ENCODE assay signal across 1 cellular context in the genomic region with DNA sequence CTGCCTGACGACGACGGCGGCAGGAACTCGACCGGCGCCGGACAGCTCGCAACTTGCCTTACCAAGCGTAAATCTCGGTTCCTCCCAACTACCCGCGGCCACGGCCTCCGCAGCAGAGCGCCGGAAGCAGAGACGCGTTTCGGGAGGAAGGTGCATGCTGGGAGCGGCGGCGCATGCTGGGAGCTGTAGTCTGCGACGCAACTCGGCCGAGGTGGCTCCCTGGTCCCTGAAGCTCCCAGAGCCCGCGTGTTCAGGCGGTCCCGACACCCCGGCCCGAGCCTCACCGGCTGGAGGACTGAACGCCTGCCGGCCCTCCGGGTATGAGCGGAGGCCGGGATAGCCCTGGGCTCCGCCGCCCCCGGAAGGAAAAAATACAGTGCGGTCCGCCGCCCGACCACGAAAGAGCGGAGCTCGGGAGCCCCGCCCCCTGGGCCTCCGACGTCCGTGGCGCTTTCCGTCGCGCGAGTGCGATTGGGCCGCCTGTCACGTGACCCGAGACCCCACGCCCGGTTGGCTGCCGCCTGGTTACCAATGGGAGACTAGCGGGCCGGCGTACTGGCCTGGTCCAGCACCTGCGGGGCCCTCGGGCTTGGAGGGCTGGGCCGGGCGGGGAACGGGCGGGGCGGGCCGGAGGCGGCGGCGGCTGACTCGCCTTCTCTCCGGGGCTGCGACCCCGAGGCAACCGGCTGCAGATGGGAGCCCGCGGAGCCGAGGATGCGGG.
TF ChIP-seq lines count a peak whose summit lies in the region.

A gene with protein sequence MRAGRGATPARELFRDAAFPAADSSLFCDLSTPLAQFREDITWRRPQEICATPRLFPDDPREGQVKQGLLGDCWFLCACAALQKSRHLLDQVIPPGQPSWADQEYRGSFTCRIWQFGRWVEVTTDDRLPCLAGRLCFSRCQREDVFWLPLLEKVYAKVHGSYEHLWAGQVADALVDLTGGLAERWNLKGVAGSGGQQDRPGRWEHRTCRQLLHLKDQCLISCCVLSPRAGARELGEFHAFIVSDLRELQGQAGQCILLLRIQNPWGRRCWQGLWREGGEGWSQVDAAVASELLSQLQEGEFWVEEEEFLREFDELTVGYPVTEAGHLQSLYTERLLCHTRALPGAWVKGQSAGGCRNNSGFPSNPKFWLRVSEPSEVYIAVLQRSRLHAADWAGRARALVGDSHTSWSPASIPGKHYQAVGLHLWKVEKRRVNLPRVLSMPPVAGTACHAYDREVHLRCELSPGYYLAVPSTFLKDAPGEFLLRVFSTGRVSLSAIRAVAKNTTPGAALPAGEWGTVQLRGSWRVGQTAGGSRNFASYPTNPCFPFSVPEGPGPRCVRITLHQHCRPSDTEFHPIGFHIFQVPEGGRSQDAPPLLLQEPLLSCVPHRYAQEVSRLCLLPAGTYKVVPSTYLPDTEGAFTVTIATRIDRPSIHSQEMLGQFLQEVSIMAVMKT (plus strand): TSS at position 537 of the 721 bp plus-strand sequence. CDS start 178 bp downstream, at position 715.

TF ChIP-seq in HepG2, 621 proteins besides CTCF, POLR2A, EP300 and RAD21 (continued from another document and continues in another):
- TF ChIP-seq ZNF547 (CRISPR knock-in tag; IDR thresholded peaks at IDR 0.05) (peak; percentile 23; the same call in 1 of the 2 replicates), KDM5A (IDR thresholded peaks at IDR 0.05; ENCODE audit: borderline replicate concordance, low read length) (peak; percentile 81; the same call in 1 of the 2 replicates), ZNF768 (CRISPR knock-in tag; IDR thresholded peaks at IDR 0.05) (peak; percentile 62; the same call in 1 of the 2 replicates), ZNF264 (CRISPR knock-in tag; IDR thresholded peaks at IDR 0.05) (no peak), ZNF382 (CRISPR knock-in tag; IDR thresholded peaks at IDR 0.05; ENCODE audit: borderline replicate concordance) (no peak), JUN (CRISPR knock-in tag; IDR thresholded peaks at IDR 0.05) (0 out of 2 replicates have a peak, but pooled peaks have one; percentile 38), NFIB (CRISPR knock-in tag; IDR thresholded peaks at IDR 0.05; ENCODE audit: borderline replicate concordance) (no peak), NFATC3 (CRISPR knock-in tag; IDR thresholded peaks at IDR 0.05) (no peak), NFYC (CRISPR knock-in tag; IDR thresholded peaks at IDR 0.05) (peak; percentile 85), STAT5B (CRISPR knock-in tag; IDR thresholded peaks at IDR 0.05) (no peak), HHEX (CRISPR knock-in tag; IDR thresholded peaks at IDR 0.05) (no peak), ETV6 (CRISPR knock-in tag; conservative IDR thresholded peaks at IDR 0.05) (peak; percentile 30), EEA1 (CRISPR knock-in tag; IDR thresholded peaks at IDR 0.05; ENCODE audit: borderline replicate concordance) (peak; percentile 68; the same call in 1 of the 2 replicates), SRY (CRISPR knock-in tag; IDR thresholded peaks at IDR 0.05) (peak; percentile 75; the same call in 1 of the 2 replicates), TARDBP (CRISPR knock-in tag; IDR thresholded peaks at IDR 0.05) (peak; percentile 84), RNF2 (conservative IDR thresholded peaks at IDR 0.05; ENCODE audit: low read depth) (peak; percentile 95), ZFP1 (CRISPR knock-in tag; IDR thresholded peaks at IDR 0.05) (no peak), ZNF138 (CRISPR knock-in tag; IDR thresholded peaks at IDR 0.05; ENCODE audit: low read depth) (no peak), GATA4 (IDR thresholded peaks at IDR 0.05; ENCODE audit: borderline replicate concordance, low read depth) (no peak; the same call in 1 of the 2 replicates), ZNF496 (CRISPR knock-in tag; IDR thresholded peaks at IDR 0.05; ENCODE audit: insufficient replicate concordance) (no peak), DMAP1 (CRISPR knock-in tag; IDR thresholded peaks at IDR 0.05) (peak; percentile 70; the same call in 1 of the 2 replicates), ZNF724P (CRISPR knock-in tag; IDR thresholded peaks at IDR 0.05; ENCODE audit: borderline replicate concordance) (no peak; the same call in none of the 2 replicates), ARNTL (CRISPR knock-in tag; IDR thresholded peaks at IDR 0.05) (peak; percentile 51; the same call in 1 of the 2 replicates), ZNF546 (CRISPR knock-in tag; conservative IDR thresholded peaks at IDR 0.05) (peak; percentile 84; the same call in 1 of the 2 replicates), ZNF703 (CRISPR knock-in tag; IDR thresholded peaks at IDR 0.05; ENCODE audit: borderline replicate concordance) (no peak), PHF5A (CRISPR knock-in tag; IDR thresholded peaks at IDR 0.05; ENCODE audit: low read depth, unreplicated experiment) (peak; percentile 50), MXI1 (IDR thresholded peaks at IDR 0.05; ENCODE audit: borderline replicate concordance, low read depth, low read length) (peak; percentile 89; the same call in 2 of the 3 replicates), PPARG (CRISPR knock-in tag; conservative IDR thresholded peaks at IDR 0.05) (peak; percentile 54), ZFP82 (CRISPR knock-in tag; IDR thresholded peaks at IDR 0.05; ENCODE audit: borderline replicate concordance) (peak; percentile 77; the same call in 1 of the 2 replicates), HMG20B (CRISPR knock-in tag; conservative IDR thresholded peaks at IDR 0.05) (no peak; the same call in 1 of the 2 replicates), ZNF235 (CRISPR knock-in tag; IDR thresholded peaks at IDR 0.05; ENCODE audit: borderline replicate concordance) (peak; percentile 96)
- TF ChIP-seq, protein P1, sequence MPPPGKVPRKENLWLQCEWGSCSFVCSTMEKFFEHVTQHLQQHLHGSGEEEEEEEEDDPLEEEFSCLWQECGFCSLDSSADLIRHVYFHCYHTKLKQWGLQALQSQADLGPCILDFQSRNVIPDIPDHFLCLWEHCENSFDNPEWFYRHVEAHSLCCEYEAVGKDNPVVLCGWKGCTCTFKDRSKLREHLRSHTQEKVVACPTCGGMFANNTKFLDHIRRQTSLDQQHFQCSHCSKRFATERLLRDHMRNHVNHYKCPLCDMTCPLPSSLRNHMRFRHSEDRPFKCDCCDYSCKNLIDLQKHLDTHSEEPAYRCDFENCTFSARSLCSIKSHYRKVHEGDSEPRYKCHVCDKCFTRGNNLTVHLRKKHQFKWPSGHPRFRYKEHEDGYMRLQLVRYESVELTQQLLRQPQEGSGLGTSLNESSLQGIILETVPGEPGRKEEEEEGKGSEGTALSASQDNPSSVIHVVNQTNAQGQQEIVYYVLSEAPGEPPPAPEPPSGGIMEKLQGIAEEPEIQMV (CRISPR knock-in tag; IDR thresholded peaks at IDR 0.05; ENCODE audit: low read depth), result peak; percentile 95
- TF ChIP-seq, protein P2, sequence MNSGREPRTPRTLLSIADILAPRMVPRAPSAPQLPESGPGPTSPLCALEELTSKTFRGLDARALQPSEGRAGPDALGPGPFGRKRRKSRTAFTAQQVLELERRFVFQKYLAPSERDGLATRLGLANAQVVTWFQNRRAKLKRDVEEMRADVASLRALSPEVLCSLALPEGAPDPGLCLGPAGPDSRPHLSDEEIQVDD (CRISPR knock-in tag; IDR thresholded peaks at IDR 0.05; ENCODE audit: borderline replicate concordance), result no peak
- TF ChIP-seq, protein P3, sequence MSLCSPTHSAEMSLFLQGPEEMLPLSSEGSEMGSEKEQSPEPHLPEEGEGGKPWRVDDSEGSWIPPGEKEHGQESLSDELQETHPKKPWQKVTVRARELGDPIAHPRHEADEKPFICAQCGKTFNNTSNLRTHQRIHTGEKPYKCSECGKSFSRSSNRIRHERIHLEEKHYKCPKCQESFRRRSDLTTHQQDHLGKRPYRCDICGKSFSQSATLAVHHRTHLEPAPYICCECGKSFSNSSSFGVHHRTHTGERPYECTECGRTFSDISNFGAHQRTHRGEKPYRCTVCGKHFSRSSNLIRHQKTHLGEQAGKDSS (CRISPR knock-in tag; IDR thresholded peaks at IDR 0.05; ENCODE audit: borderline replicate concordance, low read depth), result no peak; the same call in 1 of the 2 replicates
- TF ChIP-seq, protein P4, sequence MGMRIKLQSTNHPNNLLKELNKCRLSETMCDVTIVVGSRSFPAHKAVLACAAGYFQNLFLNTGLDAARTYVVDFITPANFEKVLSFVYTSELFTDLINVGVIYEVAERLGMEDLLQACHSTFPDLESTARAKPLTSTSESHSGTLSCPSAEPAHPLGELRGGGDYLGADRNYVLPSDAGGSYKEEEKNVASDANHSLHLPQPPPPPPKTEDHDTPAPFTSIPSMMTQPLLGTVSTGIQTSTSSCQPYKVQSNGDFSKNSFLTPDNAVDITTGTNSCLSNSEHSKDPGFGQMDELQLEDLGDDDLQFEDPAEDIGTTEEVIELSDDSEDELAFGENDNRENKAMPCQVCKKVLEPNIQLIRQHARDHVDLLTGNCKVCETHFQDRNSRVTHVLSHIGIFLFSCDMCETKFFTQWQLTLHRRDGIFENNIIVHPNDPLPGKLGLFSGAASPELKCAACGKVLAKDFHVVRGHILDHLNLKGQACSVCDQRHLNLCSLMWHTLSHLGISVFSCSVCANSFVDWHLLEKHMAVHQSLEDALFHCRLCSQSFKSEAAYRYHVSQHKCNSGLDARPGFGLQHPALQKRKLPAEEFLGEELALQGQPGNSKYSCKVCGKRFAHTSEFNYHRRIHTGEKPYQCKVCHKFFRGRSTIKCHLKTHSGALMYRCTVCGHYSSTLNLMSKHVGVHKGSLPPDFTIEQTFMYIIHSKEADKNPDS (CRISPR knock-in tag; IDR thresholded peaks at IDR 0.05), result peak; percentile 11; the same call in 1 of the 2 replicates
- TF ChIP-seq, protein P5, sequence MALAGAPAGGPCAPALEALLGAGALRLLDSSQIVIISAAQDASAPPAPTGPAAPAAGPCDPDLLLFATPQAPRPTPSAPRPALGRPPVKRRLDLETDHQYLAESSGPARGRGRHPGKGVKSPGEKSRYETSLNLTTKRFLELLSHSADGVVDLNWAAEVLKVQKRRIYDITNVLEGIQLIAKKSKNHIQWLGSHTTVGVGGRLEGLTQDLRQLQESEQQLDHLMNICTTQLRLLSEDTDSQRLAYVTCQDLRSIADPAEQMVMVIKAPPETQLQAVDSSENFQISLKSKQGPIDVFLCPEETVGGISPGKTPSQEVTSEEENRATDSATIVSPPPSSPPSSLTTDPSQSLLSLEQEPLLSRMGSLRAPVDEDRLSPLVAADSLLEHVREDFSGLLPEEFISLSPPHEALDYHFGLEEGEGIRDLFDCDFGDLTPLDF (CRISPR knock-in tag; IDR thresholded peaks at IDR 0.05), result 0 out of 2 replicates have a peak, but pooled peaks have one; percentile 64
- TF ChIP-seq, protein P6, sequence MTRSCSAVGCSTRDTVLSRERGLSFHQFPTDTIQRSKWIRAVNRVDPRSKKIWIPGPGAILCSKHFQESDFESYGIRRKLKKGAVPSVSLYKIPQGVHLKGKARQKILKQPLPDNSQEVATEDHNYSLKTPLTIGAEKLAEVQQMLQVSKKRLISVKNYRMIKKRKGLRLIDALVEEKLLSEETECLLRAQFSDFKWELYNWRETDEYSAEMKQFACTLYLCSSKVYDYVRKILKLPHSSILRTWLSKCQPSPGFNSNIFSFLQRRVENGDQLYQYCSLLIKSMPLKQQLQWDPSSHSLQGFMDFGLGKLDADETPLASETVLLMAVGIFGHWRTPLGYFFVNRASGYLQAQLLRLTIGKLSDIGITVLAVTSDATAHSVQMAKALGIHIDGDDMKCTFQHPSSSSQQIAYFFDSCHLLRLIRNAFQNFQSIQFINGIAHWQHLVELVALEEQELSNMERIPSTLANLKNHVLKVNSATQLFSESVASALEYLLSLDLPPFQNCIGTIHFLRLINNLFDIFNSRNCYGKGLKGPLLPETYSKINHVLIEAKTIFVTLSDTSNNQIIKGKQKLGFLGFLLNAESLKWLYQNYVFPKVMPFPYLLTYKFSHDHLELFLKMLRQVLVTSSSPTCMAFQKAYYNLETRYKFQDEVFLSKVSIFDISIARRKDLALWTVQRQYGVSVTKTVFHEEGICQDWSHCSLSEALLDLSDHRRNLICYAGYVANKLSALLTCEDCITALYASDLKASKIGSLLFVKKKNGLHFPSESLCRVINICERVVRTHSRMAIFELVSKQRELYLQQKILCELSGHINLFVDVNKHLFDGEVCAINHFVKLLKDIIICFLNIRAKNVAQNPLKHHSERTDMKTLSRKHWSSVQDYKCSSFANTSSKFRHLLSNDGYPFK (CRISPR knock-in tag; IDR thresholded peaks at IDR 0.05; ENCODE audit: borderline replicate concordance), result peak; percentile 87
- TF ChIP-seq, protein P7, sequence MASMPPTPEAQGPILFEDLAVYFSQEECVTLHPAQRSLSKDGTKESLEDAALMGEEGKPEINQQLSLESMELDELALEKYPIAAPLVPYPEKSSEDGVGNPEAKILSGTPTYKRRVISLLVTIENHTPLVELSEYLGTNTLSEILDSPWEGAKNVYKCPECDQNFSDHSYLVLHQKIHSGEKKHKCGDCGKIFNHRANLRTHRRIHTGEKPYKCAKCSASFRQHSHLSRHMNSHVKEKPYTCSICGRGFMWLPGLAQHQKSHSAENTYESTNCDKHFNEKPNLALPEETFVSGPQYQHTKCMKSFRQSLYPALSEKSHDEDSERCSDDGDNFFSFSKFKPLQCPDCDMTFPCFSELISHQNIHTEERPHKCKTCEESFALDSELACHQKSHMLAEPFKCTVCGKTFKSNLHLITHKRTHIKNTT (CRISPR knock-in tag; IDR thresholded peaks at IDR 0.05), result peak; percentile 98; the same call in 1 of the 2 replicates
- TF ChIP-seq, protein P8, sequence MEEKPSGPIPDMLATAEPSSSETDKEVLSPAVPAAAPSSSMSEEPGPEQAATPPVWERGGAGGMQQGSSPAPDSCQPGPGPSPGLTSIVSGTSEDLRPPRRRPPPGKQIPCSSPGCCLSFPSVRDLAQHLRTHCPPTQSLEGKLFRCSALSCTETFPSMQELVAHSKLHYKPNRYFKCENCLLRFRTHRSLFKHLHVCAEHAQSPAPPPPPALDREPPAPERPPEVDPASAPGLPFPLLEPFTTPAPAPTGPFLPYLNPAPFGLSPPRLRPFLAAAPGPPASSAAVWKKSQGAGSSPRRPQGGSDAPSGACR (CRISPR knock-in tag; IDR thresholded peaks at IDR 0.05), result no peak; the same call in 1 of the 2 replicates
- TF ChIP-seq, protein P9, sequence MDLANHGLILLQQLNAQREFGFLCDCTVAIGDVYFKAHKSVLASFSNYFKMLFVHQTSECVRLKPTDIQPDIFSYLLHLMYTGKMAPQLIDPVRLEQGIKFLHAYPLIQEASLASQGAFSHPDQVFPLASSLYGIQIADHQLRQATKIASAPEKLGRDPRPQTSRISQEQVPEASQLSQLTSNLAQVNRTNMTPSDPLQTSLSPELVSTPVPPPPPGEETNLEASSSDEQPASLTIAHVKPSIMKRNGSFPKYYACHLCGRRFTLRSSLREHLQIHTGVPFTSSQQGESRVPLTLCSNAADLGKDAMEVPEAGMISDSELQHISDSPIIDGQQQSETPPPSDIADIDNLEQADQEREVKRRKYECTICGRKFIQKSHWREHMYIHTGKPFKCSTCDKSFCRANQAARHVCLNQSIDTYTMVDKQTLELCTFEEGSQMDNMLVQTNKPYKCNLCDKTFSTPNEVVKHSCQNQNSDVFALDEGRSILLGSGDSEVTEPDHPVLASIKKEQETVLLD (CRISPR knock-in tag; IDR thresholded peaks at IDR 0.05; ENCODE audit: low read depth), result peak; percentile 71
